18 cellular contexts compared by ENCODE assay signal in genomic region chr5:58015175-58015574, GRCh38.
"Had no signal": no experiment of that assay in that cellular context is flagged by ENCODE, and none has a peak within 500 bp of the region (broad histone marks: within the 10 kb centered on the region; RNA-seq: fewer than 3 reads in every experiment).

No MANE protein-coding gene starts in this region.

- H3K4me3 ChIP-seq: colonic mucosa, left lung, lung had no signal

- H3K36me3 ChIP-seq: colonic mucosa, left lung, neutrophil had no signal

- H3K9me3 ChIP-seq: colonic mucosa, left lung, neutrophil had no signal

- ATAC-seq: foreskin keratinocyte; left lung; naive thymus-derived CD4-positive, alpha-beta T cell; right cardiac atrium had no signal

- H3K27me3 Mint-ChIP-seq: type B pancreatic cell had no signal

- H3K4me1 Mint-ChIP-seq: naive thymus-derived CD4-positive, alpha-beta T cell; nephron progenitor cell had no signal

- H3K27ac Mint-ChIP-seq: naive thymus-derived CD4-positive, alpha-beta T cell; type B pancreatic cell had no signal

- DNase-seq: cerebellar nuclear complex; colonic mucosa; dermis blood vessel endothelial cell; erythroblast; foreskin keratinocyte; head of caudate nucleus; hippocampal formation; kidney glomerular epithelial cell; left lung; naive thymus-derived CD4-positive, alpha-beta T cell; nephron progenitor cell; small intestine; stimulated activated CD4-positive, alpha-beta T cell treated with anti-CD3 and anti-CD28 coated beads, Interleukin-12 subunit alpha, Interleukin-12 subunit beta, amount 100 ng/mL, for 4 hours; stimulated activated naive CD4-positive, alpha-beta T cell treated with Interleukin-2 at 50 U/mL for 16 hours had no signal

- H3K4me3 Mint-ChIP-seq: naive thymus-derived CD4-positive, alpha-beta T cell; nephron progenitor cell; type B pancreatic cell had no signal

- H3K9me3 Mint-ChIP-seq: nephron progenitor cell had no signal

- H3K27ac ChIP-seq: colonic mucosa, foreskin keratinocyte, left lung, neutrophil had no signal

- H3K4me1 ChIP-seq: colonic mucosa, foreskin keratinocyte, left lung had no signal

- H3K36me3 Mint-ChIP-seq: naive thymus-derived CD4-positive, alpha-beta T cell; type B pancreatic cell had no signal

- H3K27me3 ChIP-seq: colonic mucosa, foreskin keratinocyte, left lung, neutrophil had no signal
